ENCODE assay signal across 8 cellular contexts in genomic region chr13:40024578-40024952, GRCh38.
"Had no signal": no experiment of that assay in that cellular context is flagged by ENCODE, and none has a peak within 500 bp of the region (broad histone marks: within the 10 kb centered on the region; RNA-seq: fewer than 3 reads in every experiment).

No MANE protein-coding gene starts in this region.

- H3K9me3 Mint-ChIP-seq: memory B cell; natural killer cell treated with Interleukin-12 subunit alpha and Interleukin-12 subunit beta and Interleukin-15 and Interleukin-18, amount 100 ng/mL, for 72 hours had no signal

- H3K36me3 Mint-ChIP-seq: memory B cell; natural killer cell treated with Interleukin-12 subunit alpha and Interleukin-12 subunit beta and Interleukin-15 and Interleukin-18, amount 100 ng/mL, for 72 hours had no signal

- H3K27ac Mint-ChIP-seq: memory B cell; natural killer cell treated with Interleukin-12 subunit alpha and Interleukin-12 subunit beta and Interleukin-15 and Interleukin-18, amount 100 ng/mL, for 72 hours had no signal

- ATAC-seq: natural killer cell treated with Interleukin-12 subunit alpha and Interleukin-12 subunit beta and Interleukin-15 and Interleukin-18, amount 100 ng/mL, for 72 hours had no signal

- H3K4me3 Mint-ChIP-seq: memory B cell; natural killer cell treated with Interleukin-12 subunit alpha and Interleukin-12 subunit beta and Interleukin-15 and Interleukin-18, amount 100 ng/mL, for 72 hours had no signal

- DNase-seq: colonic mucosa, heart left ventricle, occipital lobe, RPMI8226, sigmoid colon, T-helper 9 cell had no signal
